ENCODE assay signal across 9 cellular contexts in the genomic region with DNA sequence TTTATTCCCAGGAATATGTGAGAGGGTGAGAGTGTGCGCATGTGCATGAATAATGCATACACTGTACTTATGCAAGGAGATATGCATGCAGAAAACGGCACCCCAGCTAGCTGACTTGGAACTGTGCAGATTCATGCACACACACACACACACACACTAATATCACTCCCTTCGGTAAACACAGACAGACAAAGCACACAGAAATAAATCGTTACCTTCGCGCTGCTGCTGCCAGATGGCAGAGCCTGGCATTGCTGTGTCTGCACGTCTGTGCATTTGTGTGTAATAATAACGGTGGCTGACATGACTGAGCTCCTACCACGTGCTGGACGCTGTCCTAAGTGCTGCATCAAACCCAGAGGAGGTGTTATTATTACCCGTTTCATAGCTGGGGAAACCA. TPM values are rescaled to one million over a fixed set of nuclear protein-coding genes. Genes with fewer than 3 reads are reported as not detected.
DNase-seq lines count a peak whose midpoint lies in the region; ATAC-seq, FAIRE-seq and TF ChIP-seq lines count a peak whose summit lies in the region.
"Had no signal": no experiment of that assay in that cellular context is flagged by ENCODE, and none has a peak within 500 bp of the region (broad histone marks: within the 10 kb centered on the region; RNA-seq: fewer than 3 reads in every experiment).

No MANE protein-coding gene starts in this region.

- peak overlapping the region; percentile 8 for H3K27ac ChIP-seq in A673 (ENCODE audit: low read depth, low read length, poor library complexity, severe bottlenecking)
- H3K27ac ChIP-seq: testis had no signal

- TF ChIP-seq CTCF in A673 (conservative IDR thresholded peaks at IDR 0.05; ENCODE audit: low read depth, low read length), result 0 out of 2 replicates have a peak, but pooled peaks have one; percentile 8

- H3K4me3 ChIP-seq in A673 (ENCODE audit: low read depth, low read length, poor library complexity, severe bottlenecking), result no peak overlapping the region
- H3K4me3 ChIP-seq: testis had no signal

- peak; percentile 52 for DNase-seq in A673 (ENCODE audit: low spot score)
- DNase-seq in HTR-8/SVneo (ENCODE audit: insufficient read length, low spot score), result no peak
- peak; percentile 76 for DNase-seq in NCI-H748 treated with DMSO at 0.1 percent for 48 hours (lab: John Stamatoyannopoulos, UW)
- DNase-seq in fibroblast of peridontal ligament (ENCODE audit: extremely low read depth), result peak; percentile 25
- no peak for DNase-seq in pons (ENCODE audit: low spot score)
- no peak for DNase-seq in stimulated activated CD8-positive, alpha-beta memory T cell treated with anti-CD3 and anti-CD28 coated beads, Interleukin-4, amount 100 ng/mL, for 48 hours
- no peak for DNase-seq in hepatic stellate cell (ENCODE audit: low spot score)
- DNase-seq: testis had no signal

- H3K4me1 ChIP-seq in A673 (ENCODE audit: insufficient read depth, low read length, poor library complexity, severe bottlenecking), result peaks cover 71% of the 10 kb centered on the region

- no peaks in the 10 kb centered on the region for H3K9me3 ChIP-seq in A673 (ENCODE audit: low read depth, low read length, poor library complexity, severe bottlenecking)
- H3K9me3 ChIP-seq: testis had no signal

- H3K27me3 ChIP-seq in A673 (replicated peaks; ENCODE audit: insufficient read depth, low read depth, low read length, poor library complexity), result no peaks in the 10 kb centered on the region
- H3K27me3 ChIP-seq: testis had no signal

- FAIRE-seq in HTR-8/SVneo (lab: Jason Lieb, UNC), result peak; percentile 57

- H3K36me3 ChIP-seq in A673 (ENCODE audit: insufficient read depth, low read length, poor library complexity, severe bottlenecking), result peaks cover 3% of the 10 kb centered on the region

- CTCF ChIA-PET in A673 (lab: Charles Lee), result interaction anchor here (0.6 kb wide), 1 partner anchor 115 kb away, joined by 3 read pairs; no protein-coding TSS in a partner anchor

- intact Hi-C loops in A673 (cut with micrococcal nuclease; ENCODE audit: unreplicated experiment), result no loop called here

- ATAC-seq in GM21825 (IDR thresholded peaks at IDR 0.05; ENCODE audit: unreplicated experiment), result no peak

- POLR2A ChIA-PET in A673 (lab: Charles Lee; ENCODE audit: low non-redundant PET), result no interaction called here

- no TSS peak for BruUV-seq in A673 (replicated peaks; lab: Mats Ljungman, UMichigan)

RNA-seq across cellular contexts. Expression of a gene that starts 36.8 kb away (rescaled TPM):
- 145 and 174 TPM in 2 replicates for total RNA-seq in A673 (2021)

Comparison
In these comparisons a context has a peak if more than half of its experiments do, and no peak if none do; other contexts are left out.
1. DNase-seq: peak in A673 (single experiment), NCI-H748 treated with DMSO at 0.1 percent for 48 hours (single experiment) and fibroblast of peridontal ligament (single experiment); none in HTR-8/SVneo (single experiment), pons (single experiment), stimulated activated CD8-positive, alpha-beta memory T cell treated with anti-CD3 and anti-CD28 coated beads, Interleukin-4, amount 100 ng/mL, for 48 hours (single experiment) and hepatic stellate cell (single experiment).